Comparison of ENCODE assay signal across 1 cellular context in genomic region chr1:67213948-67214347, GRCh38.
A peak's percentile ranks its signal among the peaks of the same experiment; 100 is the strongest.
TF ChIP-seq lines count a peak whose summit lies in the region.

No MANE protein-coding gene starts in this region.

TF ChIP-seq in HepG2, 621 proteins besides CTCF, POLR2A, EP300 and RAD21 (continued from another document):
- TF ChIP-seq ZUFSP (CRISPR knock-in tag; IDR thresholded peaks at IDR 0.05; ENCODE audit: borderline replicate concordance): no peak
- TF ChIP-seq ZNF407 (CRISPR knock-in tag; IDR thresholded peaks at IDR 0.05; ENCODE audit: not compliant biosample characterization): no peak
- TF ChIP-seq RXRA (CRISPR knock-in tag; IDR thresholded peaks at IDR 0.05): no peak
- TF ChIP-seq ZNF121 (CRISPR knock-in tag; IDR thresholded peaks at IDR 0.05): peak; percentile 51; the same call in 1 of the 2 replicates
- TF ChIP-seq SRSF4 (IDR thresholded peaks at IDR 0.05; ENCODE audit: low read depth, low read length, poor library complexity, severe bottlenecking): no peak
